27 cellular contexts compared by ENCODE assay signal in the genomic region with DNA sequence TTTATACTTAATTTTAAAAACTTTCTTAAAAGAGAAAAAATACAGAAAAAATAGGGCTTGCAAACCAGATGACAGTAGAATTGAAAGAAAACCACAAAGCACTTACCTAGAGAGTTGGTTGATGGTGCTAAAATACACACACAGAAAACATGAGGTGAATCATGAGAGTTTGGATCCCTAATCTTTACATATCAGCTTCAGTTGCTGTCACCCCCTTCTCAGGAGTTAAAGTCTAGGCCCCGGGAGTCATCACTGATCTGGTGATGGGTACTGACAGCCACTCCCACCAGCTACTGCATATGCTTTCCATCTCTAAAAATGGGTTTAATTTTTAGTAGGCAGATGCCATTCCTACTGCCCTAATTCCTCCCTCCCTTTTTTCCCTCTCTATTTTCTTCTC. TPM values are rescaled to one million over a fixed set of nuclear protein-coding genes. Genes with fewer than 3 reads are reported as not detected.
"Had no signal": no experiment of that assay in that cellular context is flagged by ENCODE, and none has a peak within 500 bp of the region (broad histone marks: within the 10 kb centered on the region; RNA-seq: fewer than 3 reads in every experiment).

No MANE protein-coding gene starts in this region.

- H3K9me3 ChIP-seq: heart right ventricle, mucosa of descending colon, neutrophil, sigmoid colon had no signal

- H3K27me3 ChIP-seq: dorsolateral prefrontal cortex, heart right ventricle, neutrophil, sigmoid colon had no signal

- H3K4me3 Mint-ChIP-seq: naive thymus-derived CD8-positive, alpha-beta T cell had no signal

- DNase-seq: cortex of kidney; dorsolateral prefrontal cortex; effector CD8-positive, alpha-beta T cell; heart right ventricle; hypothalamus; islet precursor cell; mammary epithelial cell; mucosa of descending colon; naive thymus-derived CD8-positive, alpha-beta T cell; posterior cingulate gyrus; sigmoid colon; stimulated activated CD4-positive, alpha-beta T cell treated with anti-CD3 and anti-CD28 coated beads, Interleukin-2, amount 100 ng/mL, for 48 hours; stimulated activated naive CD4-positive, alpha-beta T cell treated with Interleukin-2 at 50 U/mL for 16 hours; trophoblast cell had no signal

- H3K4me3 ChIP-seq: dorsolateral prefrontal cortex, heart right ventricle, mucosa of descending colon, sigmoid colon, skin epidermis had no signal

- H3K36me3 ChIP-seq: heart right ventricle, neutrophil, sigmoid colon had no signal

- H3K4me1 ChIP-seq: heart right ventricle, sigmoid colon had no signal

- ATAC-seq: esophagus mucosa; heart right ventricle; left lobe of liver; mucosa of descending colon; naive thymus-derived CD8-positive, alpha-beta T cell had no signal

- H3K27ac Mint-ChIP-seq: naive thymus-derived CD8-positive, alpha-beta T cell had no signal

- H3K27ac ChIP-seq: dorsolateral prefrontal cortex, heart right ventricle, neutrophil, sigmoid colon, skin epidermis had no signal

- H3K4me1 Mint-ChIP-seq: naive thymus-derived CD8-positive, alpha-beta T cell had no signal

- H3K9me3 Mint-ChIP-seq: naive thymus-derived CD8-positive, alpha-beta T cell had no signal

- H3K36me3 Mint-ChIP-seq: naive thymus-derived CD8-positive, alpha-beta T cell had no signal

RNA-seq across cellular contexts. Expression of a gene that starts 16.7 kb away (rescaled TPM):
- total RNA-seq: dorsolateral prefrontal cortex; esophagus mucosa; fibroblast of lung; frontal cortex; glomerular endothelial cell; heart right ventricle; left lobe of liver; lower leg skin; mammary epithelial cell; mucosa of descending colon; naive thymus-derived CD8-positive, alpha-beta T cell; osteoblast; pulmonary artery endothelial cell; sigmoid colon; urinary bladder had no signal
- polyA plus RNA-seq: fibroblast of lung; heart right ventricle; mammary epithelial cell; naive thymus-derived CD8-positive, alpha-beta T cell; neural cell; sigmoid colon; thymus; urinary bladder had no signal

RNA-seq across cellular contexts. Expression of a gene that starts 52.0 kb away (rescaled TPM):
- total RNA-seq: esophagus mucosa; fibroblast of lung; frontal cortex; glomerular endothelial cell; heart right ventricle; left lobe of liver; lower leg skin; mammary epithelial cell; mucosa of descending colon; naive thymus-derived CD8-positive, alpha-beta T cell; osteoblast; pulmonary artery endothelial cell; sigmoid colon; urinary bladder had no signal
- polyA plus RNA-seq: fibroblast of lung; heart right ventricle; mammary epithelial cell; naive thymus-derived CD8-positive, alpha-beta T cell; neural cell; sigmoid colon; thymus; urinary bladder had no signal
